Comparison of ENCODE assay signal across 12 cellular contexts in the genomic region with DNA sequence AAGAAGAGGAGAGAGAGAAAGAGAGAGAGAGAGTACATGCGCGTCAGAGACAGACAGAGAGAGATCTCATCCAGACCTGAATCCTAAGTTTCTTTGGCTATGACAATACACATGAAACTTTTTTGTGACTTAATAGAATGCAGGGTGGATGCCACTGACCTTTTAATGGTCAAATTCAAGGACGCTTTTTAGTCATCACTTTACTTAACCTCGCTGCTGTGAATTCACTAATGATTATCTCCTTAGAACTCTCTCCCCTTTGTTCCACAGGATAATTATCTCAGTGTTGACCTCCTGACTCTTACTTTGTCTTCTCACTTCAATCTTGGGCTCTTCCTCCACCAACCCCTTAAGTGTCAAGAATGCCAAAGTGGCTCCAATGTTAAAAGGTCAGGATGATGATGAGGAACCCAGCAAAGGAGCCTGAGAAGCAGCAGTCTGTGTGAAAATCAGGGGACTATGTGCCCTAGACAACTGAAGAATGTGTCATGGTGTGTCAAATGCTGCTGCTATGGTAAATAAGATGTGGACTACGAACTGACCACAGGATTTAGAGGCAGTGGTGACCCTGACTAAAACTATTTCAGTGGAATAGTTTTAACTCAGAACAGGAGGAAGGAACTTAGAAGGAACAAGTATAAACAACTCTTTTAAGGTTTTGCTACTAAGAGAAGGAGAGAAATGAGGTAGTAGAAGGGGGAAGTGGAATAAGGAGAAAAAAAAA.
A peak's percentile ranks its signal among the peaks of the same experiment; 100 is the strongest.
DNase-seq lines count a peak whose midpoint lies in the region; ATAC-seq, FAIRE-seq and TF ChIP-seq lines count a peak whose summit lies in the region.
"Had no signal": no experiment of that assay in that cellular context is flagged by ENCODE, and none has a peak within 500 bp of the region (broad histone marks: within the 10 kb centered on the region; RNA-seq: fewer than 3 reads in every experiment).

No MANE protein-coding gene starts in this region.

- H3K36me3 ChIP-seq in PC-3 (ENCODE audit: low read depth, low read length), result no peaks in the 10 kb centered on the region

- no peaks in the 10 kb centered on the region for H3K9me3 ChIP-seq in PC-3 (ENCODE audit: low read length)
- H3K9me3 ChIP-seq: mucosa of descending colon had no signal

- no peak overlapping the region for H3K9ac ChIP-seq in PC-3 (ENCODE audit: low read length)

- no peak for ATAC-seq in PC-3
- ATAC-seq: mucosa of descending colon had no signal

- no peaks in the 10 kb centered on the region for H3K27me3 ChIP-seq in PC-3 (ENCODE audit: low read length)

- intact Hi-C loops in PC-3 (cut with micrococcal nuclease), result no loop called here

- no peaks in the 10 kb centered on the region for H3K9me2 ChIP-seq in PC-3 (replicated peaks; ENCODE audit: low read length)

- BruUV-seq in PC-3 (replicated peaks; lab: Mats Ljungman, UMichigan), result no TSS peak

- H3K27ac ChIP-seq in PC-3 (ENCODE audit: low read length), result no peak overlapping the region

- no peaks in the 10 kb centered on the region for H4K20me1 ChIP-seq in PC-3 (ENCODE audit: low read length)

- no peak overlapping the region for H2AFZ ChIP-seq in PC-3 (ENCODE audit: low read length)

- H3F3A ChIP-seq in PC-3 (ENCODE audit: low read length, unreplicated experiment), result no peaks in the 10 kb centered on the region

- POLR2A ChIA-PET in HEK293T (lab: Yijun Ruan, JAX) (no interaction called here), PC-3 (lab: Charles Lee; ENCODE audit: unreplicated experiment) (no interaction called here)

- FAIRE-seq in RCC 7860 (lab: Jason Lieb, UNC), result peak; percentile 28

- CTCF ChIA-PET in HEK293T (lab: Yijun Ruan, JAX) (no interaction called here), PC-3 (lab: Charles Lee) (interaction anchor here (0.6 kb wide), 1 partner anchor 145 kb away, joined by 3 read pairs; no protein-coding TSS in a partner anchor)

- no peak overlapping the region for H3K4me2 ChIP-seq in PC-3 (ENCODE audit: low read length)

- TF ChIP-seq CTCF in PC-3 (conservative IDR thresholded peaks at IDR 0.05; ENCODE audit: low read depth, low read length), result no peak

- H3K79me2 ChIP-seq in PC-3 (ENCODE audit: low read length), result no peaks in the 10 kb centered on the region

- H3K4me1 ChIP-seq in PC-3 (ENCODE audit: insufficient read depth, low read length), result peaks cover 6% of the 10 kb centered on the region

- peak; percentile 81 for DNase-seq in ELR (ENCODE audit: low read depth)
- peak; percentile 78 for DNase-seq in RCC 7860 (ENCODE audit: low spot score)
- DNase-seq in fibroblast of peridontal ligament (ENCODE audit: extremely low read depth), result peak; percentile 55
- DNase-seq in renal cortical epithelial cell (ENCODE audit: low read depth), result peak; percentile 18
- DNase-seq in HEK293T (ENCODE audit: extremely low spot score), result no peak
- no peak for DNase-seq in NCI-H774 (lab: John Stamatoyannopoulos, UW)
- DNase-seq in PC-3, result no peak
- DNase-seq: activated CD4-positive, alpha-beta T cell treated with anti-CD3 and anti-CD28 coated beads, Interleukin-2, amount 50 U/mL, for 48 hours; activated effector memory CD4-positive, alpha-beta T cell treated with anti-CD3 and anti-CD28 coated beads, Interleukin-2, amount 50 U/mL, for 16 hours; COR-L47; mucosa of descending colon; T-helper 2 cell had no signal

- no peak overlapping the region for H3K4me3 ChIP-seq in PC-3 (ENCODE audit: low read length)
- H3K4me3 ChIP-seq: mucosa of descending colon had no signal

TF ChIP-seq in HEK293T, 16 proteins besides CTCF, POLR2A, EP300 and RAD21:
- TF ChIP-seq, protein P1, sequence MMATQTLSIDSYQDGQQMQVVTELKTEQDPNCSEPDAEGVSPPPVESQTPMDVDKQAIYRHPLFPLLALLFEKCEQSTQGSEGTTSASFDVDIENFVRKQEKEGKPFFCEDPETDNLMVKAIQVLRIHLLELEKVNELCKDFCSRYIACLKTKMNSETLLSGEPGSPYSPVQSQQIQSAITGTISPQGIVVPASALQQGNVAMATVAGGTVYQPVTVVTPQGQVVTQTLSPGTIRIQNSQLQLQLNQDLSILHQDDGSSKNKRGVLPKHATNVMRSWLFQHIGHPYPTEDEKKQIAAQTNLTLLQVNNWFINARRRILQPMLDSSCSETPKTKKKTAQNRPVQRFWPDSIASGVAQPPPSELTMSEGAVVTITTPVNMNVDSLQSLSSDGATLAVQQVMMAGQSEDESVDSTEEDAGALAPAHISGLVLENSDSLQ (IDR thresholded peaks at IDR 0.05), result no peak
- TF ChIP-seq FOXK2 (IDR thresholded peaks at IDR 0.05) (no peak), ELF4 (IDR thresholded peaks at IDR 0.05) (no peak), SUZ12 (IDR thresholded peaks at IDR 0.05) (no peak), L3MBTL2 (conservative IDR thresholded peaks at IDR 0.05) (no peak), CTBP1 (IDR thresholded peaks at IDR 0.05; ENCODE audit: borderline replicate concordance) (no peak), BHLHE40 (IDR thresholded peaks at IDR 0.05; ENCODE audit: borderline replicate concordance) (no peak), NFRKB (IDR thresholded peaks at IDR 0.05) (no peak), ZNF384 (IDR thresholded peaks at IDR 0.05) (no peak), FOXA1 (IDR thresholded peaks at IDR 0.05) (no peak), LEF1 (IDR thresholded peaks at IDR 0.05; ENCODE audit: borderline replicate concordance) (no peak), SP1 (IDR thresholded peaks at IDR 0.05) (no peak)

Comparison
In these comparisons a context has a peak if more than half of its experiments do, and no peak if none do; other contexts are left out.
1. DNase-seq: peak in ELR (single experiment), RCC 7860 (single experiment), fibroblast of peridontal ligament (single experiment) and renal cortical epithelial cell (single experiment); none in HEK293T (single experiment), NCI-H774 (single experiment) and PC-3 (single experiment).